ENCODE assay signal across 1 cellular context in genomic region chr12:49130151-49131050, GRCh38.
TF ChIP-seq lines count a peak whose summit lies in the region.

No MANE protein-coding gene starts in this region.

TF ChIP-seq in HepG2, 621 proteins besides CTCF, POLR2A, EP300 and RAD21 (continued from another document and continues in another):
- TF ChIP-seq KMT2B (CRISPR knock-in tag; IDR thresholded peaks at IDR 0.05), result no peak
- TF ChIP-seq RBM22 (optimal IDR thresholded peaks at IDR 0.05; ENCODE audit: low read length), result peak; percentile 88
- peak; percentile 61; the same call in 1 of the 2 replicates for TF ChIP-seq ZKSCAN5 (CRISPR knock-in tag; IDR thresholded peaks at IDR 0.05)
- no peak; the same call in 1 of the 2 replicates for TF ChIP-seq ZNF788 (CRISPR knock-in tag; IDR thresholded peaks at IDR 0.05; ENCODE audit: borderline replicate concordance)
- peak; percentile 88 for TF ChIP-seq MAZ (IDR thresholded peaks at IDR 0.05; ENCODE audit: borderline replicate concordance, low read depth, low read length)
- peak; percentile 86; the same call in 1 of the 2 replicates for TF ChIP-seq MAZ (CRISPR knock-in tag; IDR thresholded peaks at IDR 0.05; ENCODE audit: low read depth)
- TF ChIP-seq KDM5B (CRISPR knock-in tag; IDR thresholded peaks at IDR 0.05; ENCODE audit: borderline replicate concordance), result peak; percentile 91; the same call in 1 of the 2 replicates
- TF ChIP-seq KDM4B (CRISPR knock-in tag; IDR thresholded peaks at IDR 0.05), result no peak
- no peak for TF ChIP-seq NCOA5 (CRISPR knock-in tag; IDR thresholded peaks at IDR 0.05)
- TF ChIP-seq ZNF883 (CRISPR knock-in tag; IDR thresholded peaks at IDR 0.05; ENCODE audit: not compliant biosample characterization), result peak; percentile 70
- TF ChIP-seq, protein P1, sequence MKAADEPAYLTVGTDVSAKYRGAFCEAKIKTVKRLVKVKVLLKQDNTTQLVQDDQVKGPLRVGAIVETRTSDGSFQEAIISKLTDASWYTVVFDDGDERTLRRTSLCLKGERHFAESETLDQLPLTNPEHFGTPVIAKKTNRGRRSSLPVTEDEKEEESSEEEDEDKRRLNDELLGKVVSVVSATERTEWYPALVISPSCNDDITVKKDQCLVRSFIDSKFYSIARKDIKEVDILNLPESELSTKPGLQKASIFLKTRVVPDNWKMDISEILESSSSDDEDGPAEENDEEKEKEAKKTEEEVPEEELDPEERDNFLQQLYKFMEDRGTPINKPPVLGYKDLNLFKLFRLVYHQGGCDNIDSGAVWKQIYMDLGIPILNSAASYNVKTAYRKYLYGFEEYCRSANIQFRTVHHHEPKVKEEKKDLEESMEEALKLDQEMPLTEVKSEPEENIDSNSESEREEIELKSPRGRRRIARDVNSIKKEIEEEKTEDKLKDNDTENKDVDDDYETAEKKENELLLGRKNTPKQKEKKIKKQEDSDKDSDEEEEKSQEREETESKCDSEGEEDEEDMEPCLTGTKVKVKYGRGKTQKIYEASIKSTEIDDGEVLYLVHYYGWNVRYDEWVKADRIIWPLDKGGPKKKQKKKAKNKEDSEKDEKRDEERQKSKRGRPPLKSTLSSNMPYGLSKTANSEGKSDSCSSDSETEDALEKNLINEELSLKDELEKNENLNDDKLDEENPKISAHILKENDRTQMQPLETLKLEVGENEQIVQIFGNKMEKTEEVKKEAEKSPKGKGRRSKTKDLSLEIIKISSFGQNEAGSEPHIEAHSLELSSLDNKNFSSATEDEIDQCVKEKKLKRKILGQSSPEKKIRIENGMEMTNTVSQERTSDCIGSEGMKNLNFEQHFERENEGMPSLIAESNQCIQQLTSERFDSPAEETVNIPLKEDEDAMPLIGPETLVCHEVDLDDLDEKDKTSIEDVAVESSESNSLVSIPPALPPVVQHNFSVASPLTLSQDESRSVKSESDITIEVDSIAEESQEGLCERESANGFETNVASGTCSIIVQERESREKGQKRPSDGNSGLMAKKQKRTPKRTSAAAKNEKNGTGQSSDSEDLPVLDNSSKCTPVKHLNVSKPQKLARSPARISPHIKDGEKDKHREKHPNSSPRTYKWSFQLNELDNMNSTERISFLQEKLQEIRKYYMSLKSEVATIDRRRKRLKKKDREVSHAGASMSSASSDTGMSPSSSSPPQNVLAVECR (CRISPR knock-in tag; IDR thresholded peaks at IDR 0.05; ENCODE audit: borderline replicate concordance), result peak; percentile 92
- no peak for TF ChIP-seq ZNF775 (CRISPR knock-in tag; IDR thresholded peaks at IDR 0.05; ENCODE audit: borderline replicate concordance)
- peak; percentile 30 for TF ChIP-seq FOXA3 (CRISPR knock-in tag; IDR thresholded peaks at IDR 0.05)
- peak; percentile 95 for TF ChIP-seq ZNF407 (CRISPR knock-in tag; IDR thresholded peaks at IDR 0.05; ENCODE audit: not compliant biosample characterization)
- no peak for TF ChIP-seq ZNF782 (CRISPR knock-in tag; IDR thresholded peaks at IDR 0.05; ENCODE audit: borderline replicate concordance)
- TF ChIP-seq ZNF713 (CRISPR knock-in tag; IDR thresholded peaks at IDR 0.05), result peak; percentile 79; the same call in 1 of the 2 replicates
- peak; percentile 55 for TF ChIP-seq ZSCAN25 (CRISPR knock-in tag; IDR thresholded peaks at IDR 0.05)
- no peak; the same call in 1 of the 2 replicates for TF ChIP-seq ZNF44 (CRISPR knock-in tag; IDR thresholded peaks at IDR 0.05)
- TF ChIP-seq, protein P2, sequence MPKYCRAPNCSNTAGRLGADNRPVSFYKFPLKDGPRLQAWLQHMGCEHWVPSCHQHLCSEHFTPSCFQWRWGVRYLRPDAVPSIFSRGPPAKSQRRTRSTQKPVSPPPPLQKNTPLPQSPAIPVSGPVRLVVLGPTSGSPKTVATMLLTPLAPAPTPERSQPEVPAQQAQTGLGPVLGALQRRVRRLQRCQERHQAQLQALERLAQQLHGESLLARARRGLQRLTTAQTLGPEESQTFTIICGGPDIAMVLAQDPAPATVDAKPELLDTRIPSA (CRISPR knock-in tag; IDR thresholded peaks at IDR 0.05; ENCODE audit: borderline replicate concordance), result peak; percentile 62; the same call in 1 of the 2 replicates
- TF ChIP-seq PCBP1 (IDR thresholded peaks at IDR 0.05; ENCODE audit: borderline replicate concordance, low read depth, low read length), result no peak
- TF ChIP-seq ZNF780A (CRISPR knock-in tag; IDR thresholded peaks at IDR 0.05), result peak; percentile 97
- TF ChIP-seq, protein P3, sequence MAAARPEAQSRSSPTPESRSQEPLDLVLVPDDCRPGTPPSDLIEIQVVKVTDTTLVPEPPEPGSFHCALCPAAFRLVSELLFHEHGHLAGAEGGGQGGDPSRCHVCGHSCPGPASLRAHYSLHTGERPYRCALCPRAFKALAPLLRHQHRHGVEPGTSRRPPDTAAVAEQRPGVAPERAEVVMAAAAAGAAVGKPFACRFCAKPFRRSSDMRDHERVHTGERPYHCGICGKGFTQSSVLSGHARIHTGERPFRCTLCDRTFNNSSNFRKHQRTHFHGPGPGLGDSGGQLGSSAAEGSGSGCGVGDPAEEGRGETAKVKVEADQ (CRISPR knock-in tag; IDR thresholded peaks at IDR 0.05; ENCODE audit: borderline replicate concordance), result 0 out of 2 replicates have a peak, but pooled peaks have one; percentile 16
- peak; percentile 49 for TF ChIP-seq ZNF891 (CRISPR knock-in tag; IDR thresholded peaks at IDR 0.05)
- no peak for TF ChIP-seq HNRNPLL (IDR thresholded peaks at IDR 0.05; ENCODE audit: low read depth, low read length, poor library complexity, severe bottlenecking)
- no peak; the same call in 1 of the 2 replicates for TF ChIP-seq SETDB1 (CRISPR knock-in tag; IDR thresholded peaks at IDR 0.05; ENCODE audit: borderline replicate concordance)
- TF ChIP-seq ZNF17 (CRISPR knock-in tag; IDR thresholded peaks at IDR 0.05), result peak; percentile 91
- TF ChIP-seq, protein P4, sequence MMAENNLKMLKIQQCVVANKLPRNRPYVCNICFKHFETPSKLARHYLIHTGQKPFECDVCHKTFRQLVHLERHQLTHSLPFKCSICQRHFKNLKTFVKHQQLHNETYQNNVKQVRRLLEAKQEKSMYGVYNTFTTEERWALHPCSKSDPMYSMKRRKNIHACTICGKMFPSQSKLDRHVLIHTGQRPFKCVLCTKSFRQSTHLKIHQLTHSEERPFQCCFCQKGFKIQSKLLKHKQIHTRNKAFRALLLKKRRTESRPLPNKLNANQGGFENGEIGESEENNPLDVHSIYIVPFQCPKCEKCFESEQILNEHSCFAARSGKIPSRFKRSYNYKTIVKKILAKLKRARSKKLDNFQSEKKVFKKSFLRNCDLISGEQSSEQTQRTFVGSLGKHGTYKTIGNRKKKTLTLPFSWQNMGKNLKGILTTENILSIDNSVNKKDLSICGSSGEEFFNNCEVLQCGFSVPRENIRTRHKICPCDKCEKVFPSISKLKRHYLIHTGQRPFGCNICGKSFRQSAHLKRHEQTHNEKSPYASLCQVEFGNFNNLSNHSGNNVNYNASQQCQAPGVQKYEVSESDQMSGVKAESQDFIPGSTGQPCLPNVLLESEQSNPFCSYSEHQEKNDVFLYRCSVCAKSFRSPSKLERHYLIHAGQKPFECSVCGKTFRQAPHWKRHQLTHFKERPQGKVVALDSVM (CRISPR knock-in tag; IDR thresholded peaks at IDR 0.05), result peak; percentile 52; the same call in 1 of the 2 replicates
- TF ChIP-seq ZNF251 (CRISPR knock-in tag; IDR thresholded peaks at IDR 0.05), result no peak; the same call in 1 of the 2 replicates
- TF ChIP-seq, protein P5, sequence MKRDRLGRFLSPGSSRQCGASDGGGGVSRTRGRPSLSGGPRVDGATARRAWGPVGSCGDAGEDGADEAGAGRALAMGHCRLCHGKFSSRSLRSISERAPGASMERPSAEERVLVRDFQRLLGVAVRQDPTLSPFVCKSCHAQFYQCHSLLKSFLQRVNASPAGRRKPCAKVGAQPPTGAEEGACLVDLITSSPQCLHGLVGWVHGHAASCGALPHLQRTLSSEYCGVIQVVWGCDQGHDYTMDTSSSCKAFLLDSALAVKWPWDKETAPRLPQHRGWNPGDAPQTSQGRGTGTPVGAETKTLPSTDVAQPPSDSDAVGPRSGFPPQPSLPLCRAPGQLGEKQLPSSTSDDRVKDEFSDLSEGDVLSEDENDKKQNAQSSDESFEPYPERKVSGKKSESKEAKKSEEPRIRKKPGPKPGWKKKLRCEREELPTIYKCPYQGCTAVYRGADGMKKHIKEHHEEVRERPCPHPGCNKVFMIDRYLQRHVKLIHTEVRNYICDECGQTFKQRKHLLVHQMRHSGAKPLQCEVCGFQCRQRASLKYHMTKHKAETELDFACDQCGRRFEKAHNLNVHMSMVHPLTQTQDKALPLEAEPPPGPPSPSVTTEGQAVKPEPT (CRISPR knock-in tag; IDR thresholded peaks at IDR 0.05; ENCODE audit: low read depth), result no peak
- TF ChIP-seq, protein P6, sequence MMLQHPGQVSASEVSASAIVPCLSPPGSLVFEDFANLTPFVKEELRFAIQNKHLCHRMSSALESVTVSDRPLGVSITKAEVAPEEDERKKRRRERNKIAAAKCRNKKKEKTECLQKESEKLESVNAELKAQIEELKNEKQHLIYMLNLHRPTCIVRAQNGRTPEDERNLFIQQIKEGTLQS (CRISPR knock-in tag; IDR thresholded peaks at IDR 0.05), result peak; percentile 61; the same call in 1 of the 2 replicates
- TF ChIP-seq LBX2 (CRISPR knock-in tag; IDR thresholded peaks at IDR 0.05; ENCODE audit: borderline replicate concordance), result no peak
- TF ChIP-seq, protein P7, sequence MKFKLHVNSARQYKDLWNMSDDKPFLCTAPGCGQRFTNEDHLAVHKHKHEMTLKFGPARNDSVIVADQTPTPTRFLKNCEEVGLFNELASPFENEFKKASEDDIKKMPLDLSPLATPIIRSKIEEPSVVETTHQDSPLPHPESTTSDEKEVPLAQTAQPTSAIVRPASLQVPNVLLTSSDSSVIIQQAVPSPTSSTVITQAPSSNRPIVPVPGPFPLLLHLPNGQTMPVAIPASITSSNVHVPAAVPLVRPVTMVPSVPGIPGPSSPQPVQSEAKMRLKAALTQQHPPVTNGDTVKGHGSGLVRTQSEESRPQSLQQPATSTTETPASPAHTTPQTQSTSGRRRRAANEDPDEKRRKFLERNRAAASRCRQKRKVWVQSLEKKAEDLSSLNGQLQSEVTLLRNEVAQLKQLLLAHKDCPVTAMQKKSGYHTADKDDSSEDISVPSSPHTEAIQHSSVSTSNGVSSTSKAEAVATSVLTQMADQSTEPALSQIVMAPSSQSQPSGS (CRISPR knock-in tag; IDR thresholded peaks at IDR 0.05), result peak; percentile 26
- TF ChIP-seq ZNF441 (CRISPR knock-in tag; IDR thresholded peaks at IDR 0.05; ENCODE audit: borderline replicate concordance), result 0 out of 2 replicates have a peak, but pooled peaks have one; percentile 16
- 0 out of 2 replicates have a peak, but pooled peaks have one; percentile 32 for TF ChIP-seq MYNN (CRISPR knock-in tag; IDR thresholded peaks at IDR 0.05; ENCODE audit: low read depth)
- peak; percentile 68; the same call in 1 of the 2 replicates for TF ChIP-seq ZNF335 (CRISPR knock-in tag; IDR thresholded peaks at IDR 0.05)
- TF ChIP-seq ZSCAN30 (CRISPR knock-in tag; IDR thresholded peaks at IDR 0.05), result peak; percentile 98
- no peak for TF ChIP-seq CCAR2 (optimal IDR thresholded peaks at IDR 0.05; ENCODE audit: low read depth, low read length)
- TF ChIP-seq ZFAT (CRISPR knock-in tag; conservative IDR thresholded peaks at IDR 0.05), result no peak
- peak; percentile 46; the same call in 1 of the 2 replicates for TF ChIP-seq ZNF724P (CRISPR knock-in tag; IDR thresholded peaks at IDR 0.05; ENCODE audit: borderline replicate concordance)
- peak; percentile 22; the same call in 1 of the 2 replicates for TF ChIP-seq ZNF567 (CRISPR knock-in tag; IDR thresholded peaks at IDR 0.05; ENCODE audit: borderline replicate concordance)
- no peak for TF ChIP-seq SMARCE1 (IDR thresholded peaks at IDR 0.05; ENCODE audit: borderline replicate concordance)
- no peak for TF ChIP-seq PRMT3 (CRISPR knock-in tag; IDR thresholded peaks at IDR 0.05; ENCODE audit: borderline replicate concordance, low read depth)
